17 cellular contexts compared by ENCODE assay signal in the genomic region with DNA sequence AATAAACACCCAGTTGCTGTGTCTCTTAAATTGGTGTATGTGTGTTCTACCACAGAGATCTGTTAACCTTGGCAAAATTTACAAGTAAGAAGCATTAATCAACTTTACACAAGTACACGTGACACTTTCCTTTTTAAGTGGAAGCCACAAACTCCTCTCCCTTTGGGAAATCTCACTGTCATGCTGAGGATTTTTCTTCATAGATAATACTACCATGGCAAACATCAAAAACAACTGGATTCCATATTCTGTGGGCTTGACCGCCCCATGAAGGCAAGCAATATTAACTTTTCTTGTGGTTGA.
A peak's percentile ranks its signal among the peaks of the same experiment; 100 is the strongest.
DNase-seq lines count a peak whose midpoint lies in the region; ATAC-seq and TF ChIP-seq lines count a peak whose summit lies in the region.
"Had no signal": no experiment of that assay in that cellular context is flagged by ENCODE, and none has a peak within 500 bp of the region (broad histone marks: within the 10 kb centered on the region; RNA-seq: fewer than 3 reads in every experiment).

No MANE protein-coding gene starts in this region.

- no peak overlapping the region for H2BK12ac ChIP-seq in H9 (ENCODE audit: insufficient read length, low read depth, low read length)

- DNase-seq in H9: no peak
- no peak for DNase-seq in adrenal gland
- peak; percentile 52 for DNase-seq in left kidney (ENCODE audit: low read depth, low spot score)
- DNase-seq in naive thymus-derived CD8-positive, alpha-beta T cell: no peak
- no peak for DNase-seq in OCI-LY7 (ENCODE audit: low spot score)
- no peak for DNase-seq in foreskin keratinocyte
- DNase-seq: activated CD4-positive, CD25-positive, alpha-beta regulatory T cell; C1 segment of cervical spinal cord; cortex of kidney; erythroblast; NCI-H1105; NCI-H345 had no signal

- H2BK5ac ChIP-seq in H9 (ENCODE audit: insufficient read length, low read length): no peak overlapping the region

- CTCF ChIA-PET in OCI-LY7 (lab: Charles Lee; ENCODE audit: unreplicated experiment): no interaction called here

- H3K27me3 ChIP-seq in H9 (ENCODE audit: insufficient read depth, low read length): no peaks in the 10 kb centered on the region
- H3K27me3 ChIP-seq in adrenal gland: no peaks in the 10 kb centered on the region
- H3K27me3 ChIP-seq in skeletal muscle tissue (ENCODE audit: control insufficient read depth in 3 of 3, insufficient read depth in 3 of 3, low read length in 3 of 3): no peaks in the 10 kb centered on the region
- H3K27me3 ChIP-seq in foreskin keratinocyte: no peaks in the 10 kb centered on the region
- H3K27me3 ChIP-seq: ovary had no signal

- H3K36me3 ChIP-seq in adrenal gland (replicated peaks in 1 of 2) (no peaks in the 10 kb centered on the region), skeletal muscle tissue (ENCODE audit: control insufficient read depth in 3 of 3, insufficient read depth in 3 of 3, low read length in 3 of 3) (no peaks in the 10 kb centered on the region), OCI-LY7 (ENCODE audit: insufficient read depth, low read length) (no peaks in the 10 kb centered on the region)
- H3K36me3 ChIP-seq: ovary had no signal

- no peaks in the 10 kb centered on the region for H3K4me1 ChIP-seq in H9 (ENCODE audit: insufficient read depth, low read length)
- H3K4me1 ChIP-seq in adrenal gland (replicated peaks in 1 of 2): peaks cover 4 to 22% of the 10 kb centered on the region in 2 donors
- H3K4me1 ChIP-seq in skeletal muscle tissue (ENCODE audit: control insufficient read depth in 3 of 3, insufficient read depth in 3 of 3, low read length in 3 of 3): peaks cover 0 to 9% (median 0%) of the 10 kb centered on the region in 3 donors
- no peaks in the 10 kb centered on the region for H3K4me1 ChIP-seq in OCI-LY7 (ENCODE audit: insufficient read depth, low read length, poor library complexity, severe bottlenecking)
- H3K4me1 ChIP-seq in foreskin keratinocyte: peaks cover 14% of the 10 kb centered on the region

- H3K9ac ChIP-seq in H9 (ENCODE audit: extremely low read depth, insufficient read length, low read length): no peak overlapping the region
- H3K9ac ChIP-seq in skeletal muscle tissue (ENCODE audit: low read depth in 1 of 3, low read length in 3 of 3): no peak overlapping the region

- BruUV-seq in OCI-LY7 (replicated peaks; lab: Mats Ljungman, UMichigan): no TSS peak

- H3K79me2 ChIP-seq in H9 (ENCODE audit: insufficient read depth, low read length): no peaks in the 10 kb centered on the region
- H3K79me2 ChIP-seq in OCI-LY7 (ENCODE audit: insufficient read depth, low read depth, low read length): no peaks in the 10 kb centered on the region

- H2AFZ ChIP-seq in H9 (ENCODE audit: low read length): no peak overlapping the region
- no peak overlapping the region for H2AFZ ChIP-seq in OCI-LY7 (ENCODE audit: low read length)

- H3K4me3 ChIP-seq in adrenal gland (no peak overlapping the region), skeletal muscle tissue (ENCODE audit: low read length in 3 of 3) (no peak overlapping the region), OCI-LY7 (ENCODE audit: low read depth, low read length, poor library complexity, severe bottlenecking) (no peak overlapping the region)
- H3K4me3 ChIP-seq: lung, ovary had no signal

- H2AK5ac ChIP-seq in H9 (ENCODE audit: insufficient read length, low read length): no peak overlapping the region

- no peaks in the 10 kb centered on the region for H3K36me3 Mint-ChIP-seq in H9 (ENCODE audit: insufficient read depth in 1 of 3, low read depth in 3 of 3)
- no peaks in the 10 kb centered on the region for H3K36me3 Mint-ChIP-seq in naive thymus-derived CD8-positive, alpha-beta T cell
- H3K36me3 Mint-ChIP-seq: activated naive CD8-positive, alpha-beta T cell had no signal

- no CpG with 5 or more reads among the region's 2 CpGs for WGBS in H9 (ENCODE audit: extremely low coverage, insufficient read length, low lambda C conversion rate)
- WGBS in adrenal gland, 4 donors: 65 to 75% (median 72%) methylated on average over 2 of the region's 2 CpGs

- no peaks in the 10 kb centered on the region for H3K9me3 Mint-ChIP-seq in H9
- peaks cover 0 to 3% (median 0%) of the 10 kb centered on the region in 9 donors for H3K9me3 Mint-ChIP-seq in naive thymus-derived CD8-positive, alpha-beta T cell

- no peak for ATAC-seq in naive thymus-derived CD8-positive, alpha-beta T cell
- ATAC-seq in foreskin keratinocyte: no peak
- no peak for ATAC-seq in HG02938 (IDR thresholded peaks at IDR 0.05; ENCODE audit: unreplicated experiment)

- TF ChIP-seq POLR2A in adrenal gland (IDR thresholded peaks at IDR 0.05): no peak

- no peak overlapping the region for H4K8ac ChIP-seq in H9 (replicated peaks; ENCODE audit: insufficient read length, low read depth, low read length)

- no peak overlapping the region for H3K56ac ChIP-seq in H9 (ENCODE audit: insufficient read length, low read depth, low read length)

- H2BK120ac ChIP-seq in H9 (ENCODE audit: low read depth, low read length, poor library complexity, severe bottlenecking): peak overlapping the region; percentile 81

- H3K9me3 ChIP-seq in H9 (ENCODE audit: control insufficient read depth, low read depth, low read length) (no peaks in the 10 kb centered on the region), adrenal gland (replicated peaks in 1 of 3) (peaks cover 0 to 5% (median 0%) of the 10 kb centered on the region in 3 donors), skeletal muscle tissue (ENCODE audit: control insufficient read depth in 3 of 3, low read length in 3 of 3) (no peaks in the 10 kb centered on the region), OCI-LY7 (ENCODE audit: low read length) (no peaks in the 10 kb centered on the region)
- H3K9me3 ChIP-seq: ovary had no signal

- no peak overlapping the region for H3K18ac ChIP-seq in H9 (ENCODE audit: insufficient read length, low read depth, low read length)

- H3K9me2 ChIP-seq in OCI-LY7 (ENCODE audit: insufficient read depth, low read length): no peaks in the 10 kb centered on the region

- TF ChIP-seq CTCF in H9 (conservative IDR thresholded peaks at IDR 0.05) (no peak), adrenal gland (IDR thresholded peaks at IDR 0.05) (no peak), OCI-LY7 (conservative IDR thresholded peaks at IDR 0.05; ENCODE audit: low read length) (no peak), foreskin keratinocyte (conservative IDR thresholded peaks at IDR 0.05) (no peak)

- H3K27ac ChIP-seq in H9 (ENCODE audit: insufficient read length, low read depth, low read length): no peak overlapping the region
- H3K27ac ChIP-seq in adrenal gland: peak overlapping the region in 3 of 5 donors; percentile 4 to 28 (median 23)
- H3K27ac ChIP-seq in skeletal muscle tissue (ENCODE audit: low read depth, low read length): peak overlapping the region; percentile 23
- no peak overlapping the region for H3K27ac ChIP-seq in OCI-LY7 (ENCODE audit: low read depth, low read length, poor library complexity, severe bottlenecking)
- no peak overlapping the region for H3K27ac ChIP-seq in foreskin keratinocyte
- H3K27ac ChIP-seq: ovary had no signal

- no peak overlapping the region for H3K23ac ChIP-seq in H9 (ENCODE audit: insufficient read length, low read depth, low read length)

- peaks cover 16 to 18% of the 10 kb centered on the region in 2 experiments for H3K4me1 Mint-ChIP-seq in H9
- no peaks in the 10 kb centered on the region for H3K4me1 Mint-ChIP-seq in naive thymus-derived CD8-positive, alpha-beta T cell

- H3K23me2 ChIP-seq in H9 (ENCODE audit: insufficient read length, low read depth, low read length, poor library complexity, severe bottlenecking): no peaks in the 10 kb centered on the region

- no peak overlapping the region for H3K4ac ChIP-seq in H9 (ENCODE audit: low read depth, low read length)

- H3K4me2 ChIP-seq in H9 (ENCODE audit: insufficient read depth, insufficient read length, low read length) (no peak overlapping the region), OCI-LY7 (ENCODE audit: low read length) (no peak overlapping the region)

- H4K91ac ChIP-seq in H9 (ENCODE audit: insufficient read length, low read depth, low read length): no peak overlapping the region

- intact Hi-C loops in adrenal gland (cut with DNase I) (no loop called here), OCI-LY7 (cut with micrococcal nuclease; ENCODE audit: unreplicated experiment) (no loop called here)

- no peaks in the 10 kb centered on the region for H3K79me1 ChIP-seq in H9 (ENCODE audit: insufficient read depth, low read depth, low read length, poor library complexity, severe bottlenecking)

- peak overlapping the region in 1 of 3 experiments; percentile 62; a peak in 1 of 7 replicates for H3K27ac Mint-ChIP-seq in H9
- no peak overlapping the region for H3K27ac Mint-ChIP-seq in naive thymus-derived CD8-positive, alpha-beta T cell
- H3K27ac Mint-ChIP-seq: activated naive CD8-positive, alpha-beta T cell had no signal

- no peak overlapping the region for H2BK15ac ChIP-seq in H9 (ENCODE audit: low read depth, low read length)

- no peak overlapping the region for H4K5ac ChIP-seq in H9 (ENCODE audit: insufficient read length, low read depth, low read length)

- no peak overlapping the region for H3K4me3 Mint-ChIP-seq in H9
- H3K4me3 Mint-ChIP-seq in naive thymus-derived CD8-positive, alpha-beta T cell: no peak overlapping the region
- H3K4me3 Mint-ChIP-seq: activated naive CD8-positive, alpha-beta T cell had no signal

- H3K27me3 Mint-ChIP-seq in H9 (ENCODE audit: low read depth): no peaks in the 10 kb centered on the region
- H3K27me3 Mint-ChIP-seq in naive thymus-derived CD8-positive, alpha-beta T cell: peaks cover 0 to 4% (median 0%) of the 10 kb centered on the region in 5 donors
- H3K27me3 Mint-ChIP-seq: activated naive CD8-positive, alpha-beta T cell had no signal

- no peak overlapping the region for H3T11ph ChIP-seq in H9 (ENCODE audit: low read length)

- H2BK20ac ChIP-seq in H9 (ENCODE audit: low read depth, low read length, poor library complexity, severe bottlenecking): peak overlapping the region; percentile 83

- H3K14ac ChIP-seq in H9 (ENCODE audit: insufficient read depth, low read length): no peak overlapping the region

- POLR2A ChIA-PET in naive thymus-derived CD8-positive, alpha-beta T cell (lab: Charles Lee): no interaction called here
- POLR2A ChIA-PET in OCI-LY7 (lab: Charles Lee): no interaction called here

- H4K20me1 ChIP-seq in H9 (ENCODE audit: control insufficient read depth, insufficient read depth, insufficient read length): no peaks in the 10 kb centered on the region
- H4K20me1 ChIP-seq in OCI-LY7 (ENCODE audit: insufficient read depth, low read length): no peaks in the 10 kb centered on the region

Comparison
In these comparisons a context has a peak if more than half of its experiments do, and no peak if none do; other contexts are left out.
1. H3K27ac ChIP-seq: peak in adrenal gland (3 of 5) and skeletal muscle tissue (single experiment); none in H9 (single experiment), OCI-LY7 (single experiment) and foreskin keratinocyte (single experiment).